16 cellular contexts compared by ENCODE assay signal in the genomic region with DNA sequence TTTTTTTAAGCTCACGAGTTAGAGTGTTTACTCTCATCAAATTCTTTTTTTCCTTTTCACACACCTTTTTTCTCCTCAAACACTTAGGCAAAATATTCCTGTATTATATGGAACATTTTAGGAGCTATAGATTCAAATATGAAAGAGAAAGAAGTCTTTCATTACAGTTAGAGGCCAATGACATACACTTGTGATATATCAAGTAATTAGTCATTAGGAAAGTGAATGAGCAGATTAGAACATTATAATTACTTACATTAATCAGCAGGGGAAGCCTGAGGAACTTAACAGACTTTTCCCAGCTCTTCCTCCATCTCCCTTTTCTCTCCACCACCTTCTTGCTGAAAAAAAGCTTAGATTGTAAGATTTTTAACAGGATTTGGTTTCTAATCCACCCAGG.
"Had no signal": no experiment of that assay in that cellular context is flagged by ENCODE, and none has a peak within 500 bp of the region (broad histone marks: within the 10 kb centered on the region; RNA-seq: fewer than 3 reads in every experiment).

No MANE protein-coding gene starts in this region.

- H3K4me3 Mint-ChIP-seq: nephron progenitor cell had no signal

- H3K27ac Mint-ChIP-seq: nephron progenitor cell had no signal

- DNase-seq: aorta; brain microvascular endothelial cell; central memory CD4-positive, alpha-beta T cell; colonic mucosa; hypothalamus; islet precursor cell; left colon; lower lobe of right lung; nephron progenitor cell; nucleus accumbens; retina; stimulated activated naive CD4-positive, alpha-beta T cell treated with Interleukin-2 at 50 U/mL for 16 hours; T-helper 1 cell; T1000; upper lobe of left lung had no signal

- H3K27ac ChIP-seq: brain microvascular endothelial cell, colonic mucosa, lower lobe of right lung had no signal

- H3K9me3 Mint-ChIP-seq: nephron progenitor cell had no signal

- ATAC-seq: left colon, lower lobe of right lung, SK-N-SH treated with all-trans-retinoic acid at 6 μM for 48 hours had no signal

- H3K27me3 ChIP-seq: brain microvascular endothelial cell, colonic mucosa, upper lobe of left lung had no signal

- H3K4me1 ChIP-seq: colonic mucosa had no signal

- H3K4me3 ChIP-seq: colonic mucosa, lower lobe of right lung, upper lobe of left lung had no signal

- H3K4me1 Mint-ChIP-seq: nephron progenitor cell had no signal
